ENCODE assay signal across 1 cellular context in genomic region chr5:69414885-69415583, GRCh38.
A peak's percentile ranks its signal among the peaks of the same experiment; 100 is the strongest.
TF ChIP-seq lines count a peak whose summit lies in the region.

Gene MARVELD2 (plus strand): TSS chr5:69415116. CDS start chr5:69419386, 4,270 bp downstream.

TF ChIP-seq in HepG2, 621 proteins besides CTCF, POLR2A, EP300 and RAD21 (continued from another document):
- TF ChIP-seq, protein P1, sequence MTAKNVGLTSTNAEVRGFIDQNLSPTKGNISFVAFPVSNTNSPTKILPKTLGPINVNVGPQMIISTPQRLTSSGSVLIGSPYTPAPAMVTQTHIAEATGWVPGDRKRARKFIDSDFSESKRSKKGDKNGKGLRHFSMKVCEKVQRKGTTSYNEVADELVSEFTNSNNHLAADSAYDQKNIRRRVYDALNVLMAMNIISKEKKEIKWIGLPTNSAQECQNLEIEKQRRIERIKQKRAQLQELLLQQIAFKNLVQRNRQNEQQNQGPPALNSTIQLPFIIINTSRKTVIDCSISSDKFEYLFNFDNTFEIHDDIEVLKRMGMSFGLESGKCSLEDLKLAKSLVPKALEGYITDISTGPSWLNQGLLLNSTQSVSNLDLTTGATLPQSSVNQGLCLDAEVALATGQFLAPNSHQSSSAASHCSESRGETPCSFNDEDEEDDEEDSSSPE (CRISPR knock-in tag; IDR thresholded peaks at IDR 0.05) = peak; percentile 68
- TF ChIP-seq MTA1 (CRISPR knock-in tag; IDR thresholded peaks at IDR 0.05; ENCODE audit: borderline replicate concordance) (peak; percentile 90; the same call in 1 of the 2 replicates), ZNF883 (CRISPR knock-in tag; IDR thresholded peaks at IDR 0.05; ENCODE audit: not compliant biosample characterization) (no peak), PAX8 (CRISPR knock-in tag; IDR thresholded peaks at IDR 0.05; ENCODE audit: borderline replicate concordance) (no peak), ZNF510 (CRISPR knock-in tag; IDR thresholded peaks at IDR 0.05; ENCODE audit: low read depth) (no peak), FOXO4 (CRISPR knock-in tag; conservative IDR thresholded peaks at IDR 0.05) (0 out of 2 replicates have a peak, but pooled peaks have one; percentile 65), GPN1 (CRISPR knock-in tag; IDR thresholded peaks at IDR 0.05; ENCODE audit: borderline replicate concordance) (no peak), NONO (IDR thresholded peaks at IDR 0.05) (no peak), NONO (CRISPR knock-in tag; conservative IDR thresholded peaks at IDR 0.05) (peak; percentile 96), KAT8 (CRISPR knock-in tag; IDR thresholded peaks at IDR 0.05) (peak; percentile 82), ZNF251 (CRISPR knock-in tag; IDR thresholded peaks at IDR 0.05) (no peak), BRCA1 (CRISPR knock-in tag; IDR thresholded peaks at IDR 0.05) (no peak; the same call in 1 of the 2 replicates), MLLT10 (CRISPR knock-in tag; IDR thresholded peaks at IDR 0.05) (no peak), MZF1 (CRISPR knock-in tag; IDR thresholded peaks at IDR 0.05; ENCODE audit: borderline replicate concordance) (no peak), KDM5A (IDR thresholded peaks at IDR 0.05; ENCODE audit: borderline replicate concordance, low read length) (peak; percentile 53; the same call in 1 of the 2 replicates), ZFP1 (CRISPR knock-in tag; IDR thresholded peaks at IDR 0.05) (no peak; the same call in 1 of the 2 replicates), MBD4 (IDR thresholded peaks at IDR 0.05; ENCODE audit: borderline replicate concordance, low read length) (no peak), ZNF136 (CRISPR knock-in tag; IDR thresholded peaks at IDR 0.05; ENCODE audit: low read depth) (no peak), ZNF639 (CRISPR knock-in tag; conservative IDR thresholded peaks at IDR 0.05) (peak; percentile 82; the same call in 1 of the 2 replicates), ZNF354B (CRISPR knock-in tag; IDR thresholded peaks at IDR 0.05) (no peak), HMGXB3 (CRISPR knock-in tag; IDR thresholded peaks at IDR 0.05; ENCODE audit: borderline replicate concordance) (0 out of 2 replicates have a peak, but pooled peaks have one; percentile 38), NRL (CRISPR knock-in tag; IDR thresholded peaks at IDR 0.05; ENCODE audit: borderline replicate concordance) (0 out of 2 replicates have a peak, but pooled peaks have one; percentile 65), ETV5 (CRISPR knock-in tag; IDR thresholded peaks at IDR 0.05; ENCODE audit: borderline replicate concordance) (peak; percentile 47; the same call in 1 of the 2 replicates), TMF1 (CRISPR knock-in tag; IDR thresholded peaks at IDR 0.05; ENCODE audit: low read depth) (no peak; the same call in 1 of the 2 replicates)
- TF ChIP-seq, protein P2, sequence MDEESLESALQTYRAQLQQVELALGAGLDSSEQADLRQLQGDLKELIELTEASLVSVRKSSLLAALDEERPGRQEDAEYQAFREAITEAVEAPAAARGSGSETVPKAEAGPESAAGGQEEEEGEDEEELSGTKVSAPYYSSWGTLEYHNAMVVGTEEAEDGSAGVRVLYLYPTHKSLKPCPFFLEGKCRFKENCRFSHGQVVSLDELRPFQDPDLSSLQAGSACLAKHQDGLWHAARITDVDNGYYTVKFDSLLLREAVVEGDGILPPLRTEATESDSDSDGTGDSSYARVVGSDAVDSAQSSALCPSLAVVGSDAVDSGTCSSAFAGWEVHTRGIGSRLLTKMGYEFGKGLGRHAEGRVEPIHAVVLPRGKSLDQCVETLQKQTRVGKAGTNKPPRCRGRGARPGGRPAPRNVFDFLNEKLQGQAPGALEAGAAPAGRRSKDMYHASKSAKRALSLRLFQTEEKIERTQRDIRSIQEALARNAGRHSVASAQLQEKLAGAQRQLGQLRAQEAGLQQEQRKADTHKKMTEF (CRISPR knock-in tag; IDR thresholded peaks at IDR 0.05) = peak; percentile 78; the same call in 1 of the 2 replicates
- TF ChIP-seq, protein P3, sequence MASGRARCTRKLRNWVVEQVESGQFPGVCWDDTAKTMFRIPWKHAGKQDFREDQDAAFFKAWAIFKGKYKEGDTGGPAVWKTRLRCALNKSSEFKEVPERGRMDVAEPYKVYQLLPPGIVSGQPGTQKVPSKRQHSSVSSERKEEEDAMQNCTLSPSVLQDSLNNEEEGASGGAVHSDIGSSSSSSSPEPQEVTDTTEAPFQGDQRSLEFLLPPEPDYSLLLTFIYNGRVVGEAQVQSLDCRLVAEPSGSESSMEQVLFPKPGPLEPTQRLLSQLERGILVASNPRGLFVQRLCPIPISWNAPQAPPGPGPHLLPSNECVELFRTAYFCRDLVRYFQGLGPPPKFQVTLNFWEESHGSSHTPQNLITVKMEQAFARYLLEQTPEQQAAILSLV (CRISPR knock-in tag; IDR thresholded peaks at IDR 0.05; ENCODE audit: borderline replicate concordance) = peak; percentile 69; the same call in 1 of the 2 replicates
- TF ChIP-seq, protein P4, sequence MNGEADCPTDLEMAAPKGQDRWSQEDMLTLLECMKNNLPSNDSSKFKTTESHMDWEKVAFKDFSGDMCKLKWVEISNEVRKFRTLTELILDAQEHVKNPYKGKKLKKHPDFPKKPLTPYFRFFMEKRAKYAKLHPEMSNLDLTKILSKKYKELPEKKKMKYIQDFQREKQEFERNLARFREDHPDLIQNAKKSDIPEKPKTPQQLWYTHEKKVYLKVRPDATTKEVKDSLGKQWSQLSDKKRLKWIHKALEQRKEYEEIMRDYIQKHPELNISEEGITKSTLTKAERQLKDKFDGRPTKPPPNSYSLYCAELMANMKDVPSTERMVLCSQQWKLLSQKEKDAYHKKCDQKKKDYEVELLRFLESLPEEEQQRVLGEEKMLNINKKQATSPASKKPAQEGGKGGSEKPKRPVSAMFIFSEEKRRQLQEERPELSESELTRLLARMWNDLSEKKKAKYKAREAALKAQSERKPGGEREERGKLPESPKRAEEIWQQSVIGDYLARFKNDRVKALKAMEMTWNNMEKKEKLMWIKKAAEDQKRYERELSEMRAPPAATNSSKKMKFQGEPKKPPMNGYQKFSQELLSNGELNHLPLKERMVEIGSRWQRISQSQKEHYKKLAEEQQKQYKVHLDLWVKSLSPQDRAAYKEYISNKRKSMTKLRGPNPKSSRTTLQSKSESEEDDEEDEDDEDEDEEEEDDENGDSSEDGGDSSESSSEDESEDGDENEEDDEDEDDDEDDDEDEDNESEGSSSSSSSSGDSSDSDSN (CRISPR knock-in tag; IDR thresholded peaks at IDR 0.05) = peak; percentile 77
- TF ChIP-seq, protein P5, sequence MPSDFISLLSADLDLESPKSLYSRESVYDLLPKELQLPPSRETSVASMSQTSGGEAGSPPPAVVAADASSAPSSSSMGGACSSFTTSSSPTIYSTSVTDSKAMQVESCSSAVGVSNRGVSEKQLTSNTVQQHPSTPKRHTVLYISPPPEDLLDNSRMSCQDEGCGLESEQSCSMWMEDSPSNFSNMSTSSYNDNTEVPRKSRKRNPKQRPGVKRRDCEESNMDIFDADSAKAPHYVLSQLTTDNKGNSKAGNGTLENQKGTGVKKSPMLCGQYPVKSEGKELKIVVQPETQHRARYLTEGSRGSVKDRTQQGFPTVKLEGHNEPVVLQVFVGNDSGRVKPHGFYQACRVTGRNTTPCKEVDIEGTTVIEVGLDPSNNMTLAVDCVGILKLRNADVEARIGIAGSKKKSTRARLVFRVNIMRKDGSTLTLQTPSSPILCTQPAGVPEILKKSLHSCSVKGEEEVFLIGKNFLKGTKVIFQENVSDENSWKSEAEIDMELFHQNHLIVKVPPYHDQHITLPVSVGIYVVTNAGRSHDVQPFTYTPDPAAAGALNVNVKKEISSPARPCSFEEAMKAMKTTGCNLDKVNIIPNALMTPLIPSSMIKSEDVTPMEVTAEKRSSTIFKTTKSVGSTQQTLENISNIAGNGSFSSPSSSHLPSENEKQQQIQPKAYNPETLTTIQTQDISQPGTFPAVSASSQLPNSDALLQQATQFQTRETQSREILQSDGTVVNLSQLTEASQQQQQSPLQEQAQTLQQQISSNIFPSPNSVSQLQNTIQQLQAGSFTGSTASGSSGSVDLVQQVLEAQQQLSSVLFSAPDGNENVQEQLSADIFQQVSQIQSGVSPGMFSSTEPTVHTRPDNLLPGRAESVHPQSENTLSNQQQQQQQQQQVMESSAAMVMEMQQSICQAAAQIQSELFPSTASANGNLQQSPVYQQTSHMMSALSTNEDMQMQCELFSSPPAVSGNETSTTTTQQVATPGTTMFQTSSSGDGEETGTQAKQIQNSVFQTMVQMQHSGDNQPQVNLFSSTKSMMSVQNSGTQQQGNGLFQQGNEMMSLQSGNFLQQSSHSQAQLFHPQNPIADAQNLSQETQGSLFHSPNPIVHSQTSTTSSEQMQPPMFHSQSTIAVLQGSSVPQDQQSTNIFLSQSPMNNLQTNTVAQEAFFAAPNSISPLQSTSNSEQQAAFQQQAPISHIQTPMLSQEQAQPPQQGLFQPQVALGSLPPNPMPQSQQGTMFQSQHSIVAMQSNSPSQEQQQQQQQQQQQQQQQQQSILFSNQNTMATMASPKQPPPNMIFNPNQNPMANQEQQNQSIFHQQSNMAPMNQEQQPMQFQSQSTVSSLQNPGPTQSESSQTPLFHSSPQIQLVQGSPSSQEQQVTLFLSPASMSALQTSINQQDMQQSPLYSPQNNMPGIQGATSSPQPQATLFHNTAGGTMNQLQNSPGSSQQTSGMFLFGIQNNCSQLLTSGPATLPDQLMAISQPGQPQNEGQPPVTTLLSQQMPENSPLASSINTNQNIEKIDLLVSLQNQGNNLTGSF (CRISPR knock-in tag; IDR thresholded peaks at IDR 0.05) = peak; percentile 66; the same call in 1 of the 2 replicates
